Comparison of ENCODE assay signal across 1 cellular context in the genomic region with DNA sequence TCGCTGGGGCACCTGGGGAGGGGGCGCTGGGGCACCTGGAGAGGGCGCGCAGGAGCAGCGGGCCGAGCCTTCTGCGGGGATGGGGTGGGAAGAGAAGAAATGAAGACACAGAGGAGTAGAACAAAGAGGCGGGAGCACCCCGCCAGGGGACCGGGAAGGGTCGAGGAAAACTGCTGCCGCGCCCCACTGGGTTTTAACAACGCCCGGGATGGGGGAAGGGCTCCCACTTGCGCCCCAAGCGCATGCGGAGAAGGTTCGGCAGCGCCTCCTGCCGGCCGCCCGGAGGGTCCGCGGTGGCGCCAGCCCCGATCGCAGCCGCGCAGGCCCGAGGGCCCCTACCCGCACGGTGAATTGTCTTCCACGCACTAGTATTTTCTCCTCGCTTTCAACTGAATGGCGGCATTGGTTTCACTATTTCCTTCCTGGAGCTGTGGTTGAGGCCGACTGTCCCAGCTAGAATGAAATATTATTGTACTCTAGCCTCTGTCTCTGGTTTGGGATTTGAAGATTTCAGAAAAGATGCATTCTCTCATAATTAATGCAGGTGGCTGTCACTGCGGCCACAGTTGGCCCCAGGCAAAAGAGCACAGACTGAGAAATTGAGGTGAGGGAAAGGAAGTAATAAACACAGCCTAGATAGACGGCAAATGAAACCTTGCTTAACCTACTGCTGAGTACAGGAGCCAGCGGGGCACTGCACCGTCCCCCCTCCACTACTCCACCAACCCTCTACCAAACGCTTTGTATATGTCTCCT.
A peak's percentile ranks its signal among the peaks of the same experiment; 100 is the strongest.
TF ChIP-seq lines count a peak whose summit lies in the region.

No MANE protein-coding gene starts in this region.

TF ChIP-seq in GM23338, 12 proteins besides CTCF, POLR2A, EP300 and RAD21 (continued from another document):
- TF ChIP-seq, protein P1, sequence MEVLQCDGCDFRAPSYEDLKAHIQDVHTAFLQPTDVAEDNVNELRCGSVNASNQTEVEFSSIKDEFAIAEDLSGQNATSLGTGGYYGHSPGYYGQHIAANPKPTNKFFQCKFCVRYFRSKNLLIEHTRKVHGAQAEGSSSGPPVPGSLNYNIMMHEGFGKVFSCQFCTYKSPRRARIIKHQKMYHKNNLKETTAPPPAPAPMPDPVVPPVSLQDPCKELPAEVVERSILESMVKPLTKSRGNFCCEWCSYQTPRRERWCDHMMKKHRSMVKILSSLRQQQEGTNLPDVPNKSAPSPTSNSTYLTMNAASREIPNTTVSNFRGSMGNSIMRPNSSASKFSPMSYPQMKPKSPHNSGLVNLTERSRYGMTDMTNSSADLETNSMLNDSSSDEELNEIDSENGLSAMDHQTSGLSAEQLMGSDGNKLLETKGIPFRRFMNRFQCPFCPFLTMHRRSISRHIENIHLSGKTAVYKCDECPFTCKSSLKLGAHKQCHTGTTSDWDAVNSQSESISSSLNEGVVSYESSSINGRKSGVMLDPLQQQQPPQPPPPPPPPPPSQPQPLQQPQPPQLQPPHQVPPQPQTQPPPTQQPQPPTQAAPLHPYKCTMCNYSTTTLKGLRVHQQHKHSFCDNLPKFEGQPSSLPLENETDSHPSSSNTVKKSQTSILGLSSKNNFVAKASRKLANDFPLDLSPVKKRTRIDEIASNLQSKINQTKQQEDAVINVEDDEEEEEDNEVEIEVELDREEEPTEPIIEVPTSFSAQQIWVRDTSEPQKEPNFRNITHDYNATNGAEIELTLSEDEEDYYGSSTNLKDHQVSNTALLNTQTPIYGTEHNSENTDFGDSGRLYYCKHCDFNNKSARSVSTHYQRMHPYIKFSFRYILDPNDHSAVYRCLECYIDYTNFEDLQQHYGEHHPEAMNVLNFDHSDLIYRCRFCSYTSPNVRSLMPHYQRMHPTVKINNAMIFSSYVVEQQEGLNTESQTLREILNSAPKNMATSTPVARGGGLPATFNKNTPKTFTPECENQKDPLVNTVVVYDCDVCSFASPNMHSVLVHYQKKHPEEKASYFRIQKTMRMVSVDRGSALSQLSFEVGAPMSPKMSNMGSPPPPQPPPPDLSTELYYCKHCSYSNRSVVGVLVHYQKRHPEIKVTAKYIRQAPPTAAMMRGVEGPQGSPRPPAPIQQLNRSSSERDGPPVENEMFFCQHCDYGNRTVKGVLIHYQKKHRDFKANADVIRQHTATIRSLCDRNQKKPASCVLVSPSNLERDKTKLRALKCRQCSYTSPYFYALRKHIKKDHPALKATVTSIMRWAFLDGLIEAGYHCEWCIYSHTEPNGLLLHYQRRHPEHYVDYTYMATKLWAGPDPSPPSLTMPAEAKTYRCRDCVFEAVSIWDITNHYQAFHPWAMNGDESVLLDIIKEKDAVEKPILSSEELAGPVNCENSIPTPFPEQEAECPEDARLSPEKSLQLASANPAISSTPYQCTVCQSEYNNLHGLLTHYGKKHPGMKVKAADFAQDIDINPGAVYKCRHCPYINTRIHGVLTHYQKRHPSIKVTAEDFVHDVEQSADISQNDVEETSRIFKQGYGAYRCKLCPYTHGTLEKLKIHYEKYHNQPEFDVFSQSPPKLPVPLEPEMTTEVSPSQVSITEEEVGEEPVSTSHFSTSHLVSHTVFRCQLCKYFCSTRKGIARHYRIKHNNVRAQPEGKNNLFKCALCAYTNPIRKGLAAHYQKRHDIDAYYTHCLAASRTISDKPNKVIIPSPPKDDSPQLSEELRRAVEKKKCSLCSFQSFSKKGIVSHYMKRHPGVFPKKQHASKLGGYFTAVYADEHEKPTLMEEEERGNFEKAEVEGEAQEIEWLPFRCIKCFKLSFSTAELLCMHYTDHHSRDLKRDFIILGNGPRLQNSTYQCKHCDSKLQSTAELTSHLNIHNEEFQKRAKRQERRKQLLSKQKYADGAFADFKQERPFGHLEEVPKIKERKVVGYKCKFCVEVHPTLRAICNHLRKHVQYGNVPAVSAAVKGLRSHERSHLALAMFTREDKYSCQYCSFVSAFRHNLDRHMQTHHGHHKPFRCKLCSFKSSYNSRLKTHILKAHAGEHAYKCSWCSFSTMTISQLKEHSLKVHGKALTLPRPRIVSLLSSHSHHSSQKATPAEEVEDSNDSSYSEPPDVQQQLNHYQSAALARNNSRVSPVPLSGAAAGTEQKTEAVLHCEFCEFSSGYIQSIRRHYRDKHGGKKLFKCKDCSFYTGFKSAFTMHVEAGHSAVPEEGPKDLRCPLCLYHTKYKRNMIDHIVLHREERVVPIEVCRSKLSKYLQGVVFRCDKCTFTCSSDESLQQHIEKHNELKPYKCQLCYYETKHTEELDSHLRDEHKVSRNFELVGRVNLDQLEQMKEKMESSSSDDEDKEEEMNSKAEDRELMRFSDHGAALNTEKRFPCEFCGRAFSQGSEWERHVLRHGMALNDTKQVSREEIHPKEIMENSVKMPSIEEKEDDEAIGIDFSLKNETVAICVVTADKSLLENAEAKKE (CRISPR knock-in tag; IDR thresholded peaks at IDR 0.05) = no peak
- 0 out of 2 replicates have a peak, but pooled peaks have one; percentile 14 for TF ChIP-seq POLR2AphosphoS5 (IDR thresholded peaks at IDR 0.05; ENCODE audit: low read depth)
- TF ChIP-seq CREB1 (CRISPR knock-in tag; IDR thresholded peaks at IDR 0.05; ENCODE audit: low read depth) = 0 out of 2 replicates have a peak, but pooled peaks have one; percentile 13
- TF ChIP-seq NANOG (IDR thresholded peaks at IDR 0.05; ENCODE audit: borderline replicate concordance) = no peak
- TF ChIP-seq, protein P2, sequence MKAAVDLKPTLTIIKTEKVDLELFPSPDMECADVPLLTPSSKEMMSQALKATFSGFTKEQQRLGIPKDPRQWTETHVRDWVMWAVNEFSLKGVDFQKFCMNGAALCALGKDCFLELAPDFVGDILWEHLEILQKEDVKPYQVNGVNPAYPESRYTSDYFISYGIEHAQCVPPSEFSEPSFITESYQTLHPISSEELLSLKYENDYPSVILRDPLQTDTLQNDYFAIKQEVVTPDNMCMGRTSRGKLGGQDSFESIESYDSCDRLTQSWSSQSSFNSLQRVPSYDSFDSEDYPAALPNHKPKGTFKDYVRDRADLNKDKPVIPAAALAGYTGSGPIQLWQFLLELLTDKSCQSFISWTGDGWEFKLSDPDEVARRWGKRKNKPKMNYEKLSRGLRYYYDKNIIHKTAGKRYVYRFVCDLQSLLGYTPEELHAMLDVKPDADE (IDR thresholded peaks at IDR 0.05) = no peak
